ENCODE assay signal across 1 cellular context in the genomic region with DNA sequence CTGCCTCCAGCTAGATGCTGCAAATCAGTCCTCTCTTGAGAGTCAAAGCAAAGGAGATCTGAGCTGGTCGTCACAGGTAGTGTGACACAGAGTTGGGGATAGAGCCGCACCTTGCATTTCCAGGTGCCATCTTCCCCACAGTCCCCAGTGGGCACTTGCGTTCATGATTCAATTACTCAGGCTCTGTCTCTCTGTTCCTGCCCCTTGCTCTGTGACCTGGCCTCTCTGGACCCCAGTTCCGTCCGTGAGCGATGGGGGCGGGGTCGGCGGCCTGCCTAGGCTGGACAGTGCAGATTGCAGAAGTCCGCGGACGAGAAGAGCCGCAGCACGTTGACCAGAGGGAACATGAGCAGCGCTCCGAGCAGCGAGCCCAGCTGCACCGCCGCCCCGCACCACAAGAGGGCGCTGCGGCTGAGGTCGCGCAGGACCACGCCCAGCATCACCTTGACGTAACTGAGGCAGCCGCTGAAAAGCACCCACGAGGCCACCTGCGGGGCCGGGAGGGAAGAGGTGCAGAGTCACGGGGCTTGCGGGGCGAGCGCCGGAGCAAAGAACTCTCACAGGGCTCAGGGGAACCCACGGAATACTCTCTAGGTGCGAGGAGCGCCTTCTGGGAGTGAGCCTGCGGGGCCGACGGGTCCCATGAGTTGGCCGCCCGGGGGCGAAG.
TF ChIP-seq lines count a peak whose summit lies in the region.

No MANE protein-coding gene starts in this region.

TF ChIP-seq in K562, 482 proteins besides CTCF, POLR2A, EP300 and RAD21 (continued from another document and continues in another):
- TF ChIP-seq, protein P1, sequence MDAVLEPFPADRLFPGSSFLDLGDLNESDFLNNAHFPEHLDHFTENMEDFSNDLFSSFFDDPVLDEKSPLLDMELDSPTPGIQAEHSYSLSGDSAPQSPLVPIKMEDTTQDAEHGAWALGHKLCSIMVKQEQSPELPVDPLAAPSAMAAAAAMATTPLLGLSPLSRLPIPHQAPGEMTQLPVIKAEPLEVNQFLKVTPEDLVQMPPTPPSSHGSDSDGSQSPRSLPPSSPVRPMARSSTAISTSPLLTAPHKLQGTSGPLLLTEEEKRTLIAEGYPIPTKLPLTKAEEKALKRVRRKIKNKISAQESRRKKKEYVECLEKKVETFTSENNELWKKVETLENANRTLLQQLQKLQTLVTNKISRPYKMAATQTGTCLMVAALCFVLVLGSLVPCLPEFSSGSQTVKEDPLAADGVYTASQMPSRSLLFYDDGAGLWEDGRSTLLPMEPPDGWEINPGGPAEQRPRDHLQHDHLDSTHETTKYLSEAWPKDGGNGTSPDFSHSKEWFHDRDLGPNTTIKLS (IDR thresholded peaks at IDR 0.05; ENCODE audit: borderline replicate concordance, low read depth): no peak
- TF ChIP-seq SRSF3 (IDR thresholded peaks at IDR 0.05; ENCODE audit: insufficient read depth, low read length): no peak
- no peak for TF ChIP-seq GATAD2A (IDR thresholded peaks at IDR 0.05)
- TF ChIP-seq, protein P2, sequence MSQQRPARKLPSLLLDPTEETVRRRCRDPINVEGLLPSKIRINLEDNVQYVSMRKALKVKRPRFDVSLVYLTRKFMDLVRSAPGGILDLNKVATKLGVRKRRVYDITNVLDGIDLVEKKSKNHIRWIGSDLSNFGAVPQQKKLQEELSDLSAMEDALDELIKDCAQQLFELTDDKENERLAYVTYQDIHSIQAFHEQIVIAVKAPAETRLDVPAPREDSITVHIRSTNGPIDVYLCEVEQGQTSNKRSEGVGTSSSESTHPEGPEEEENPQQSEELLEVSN (IDR thresholded peaks at IDR 0.05; ENCODE audit: borderline replicate concordance in 1 of 2, extremely low read depth in 1 of 2, insufficient read depth in 1 of 2, insufficient read length in 1 of 2, low read depth in 1 of 2, low read length in 1 of 2, poor library complexity in 1 of 2, severe bottlenecking in 1 of 2): peak; percentile 59 to 72
- no peak for TF ChIP-seq KLF10 (CRISPR knock-in tag; IDR thresholded peaks at IDR 0.05)
- no peak for TF ChIP-seq NFE2L1 (tag; IDR thresholded peaks at IDR 0.05; ENCODE audit: borderline replicate concordance, low read depth)
- TF ChIP-seq PCBP2 (IDR thresholded peaks at IDR 0.05; ENCODE audit: low read depth, low read length, poor library complexity, severe bottlenecking): no peak
- no peak for TF ChIP-seq ZZZ3 (IDR thresholded peaks at IDR 0.05)
- TF ChIP-seq SMARCB1 (IDR thresholded peaks at IDR 0.05; ENCODE audit: insufficient read length, low read depth): no peak
- TF ChIP-seq KDM5B (IDR thresholded peaks at IDR 0.05; ENCODE audit: insufficient replicate concordance, low read depth, low read length): no peak
- no peak for TF ChIP-seq POU5F1 (IDR thresholded peaks at IDR 0.05; ENCODE audit: borderline replicate concordance, low read depth, low read length, partially characterized antibody)
- no peak for TF ChIP-seq FOXJ2 (tag; IDR thresholded peaks at IDR 0.05)
- peak; percentile 43; the same call in 1 of the 2 replicates for TF ChIP-seq BHLHE40 (IDR thresholded peaks at IDR 0.05; ENCODE audit: low read length)
- no peak for TF ChIP-seq KHSRP (IDR thresholded peaks at IDR 0.05)
- TF ChIP-seq CTBP1 (IDR thresholded peaks at IDR 0.05; ENCODE audit: borderline replicate concordance): peak; percentile 95
- TF ChIP-seq, protein P3, sequence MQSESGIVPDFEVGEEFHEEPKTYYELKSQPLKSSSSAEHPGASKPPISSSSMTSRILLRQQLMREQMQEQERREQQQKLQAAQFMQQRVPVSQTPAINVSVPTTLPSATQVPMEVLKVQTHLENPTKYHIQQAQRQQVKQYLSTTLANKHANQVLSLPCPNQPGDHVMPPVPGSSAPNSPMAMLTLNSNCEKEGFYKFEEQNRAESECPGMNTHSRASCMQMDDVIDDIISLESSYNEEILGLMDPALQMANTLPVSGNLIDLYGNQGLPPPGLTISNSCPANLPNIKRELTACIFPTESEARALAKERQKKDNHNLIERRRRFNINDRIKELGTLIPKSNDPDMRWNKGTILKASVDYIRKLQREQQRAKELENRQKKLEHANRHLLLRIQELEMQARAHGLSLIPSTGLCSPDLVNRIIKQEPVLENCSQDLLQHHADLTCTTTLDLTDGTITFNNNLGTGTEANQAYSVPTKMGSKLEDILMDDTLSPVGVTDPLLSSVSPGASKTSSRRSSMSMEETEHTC (IDR thresholded peaks at IDR 0.05): no peak
- TF ChIP-seq, protein P4, sequence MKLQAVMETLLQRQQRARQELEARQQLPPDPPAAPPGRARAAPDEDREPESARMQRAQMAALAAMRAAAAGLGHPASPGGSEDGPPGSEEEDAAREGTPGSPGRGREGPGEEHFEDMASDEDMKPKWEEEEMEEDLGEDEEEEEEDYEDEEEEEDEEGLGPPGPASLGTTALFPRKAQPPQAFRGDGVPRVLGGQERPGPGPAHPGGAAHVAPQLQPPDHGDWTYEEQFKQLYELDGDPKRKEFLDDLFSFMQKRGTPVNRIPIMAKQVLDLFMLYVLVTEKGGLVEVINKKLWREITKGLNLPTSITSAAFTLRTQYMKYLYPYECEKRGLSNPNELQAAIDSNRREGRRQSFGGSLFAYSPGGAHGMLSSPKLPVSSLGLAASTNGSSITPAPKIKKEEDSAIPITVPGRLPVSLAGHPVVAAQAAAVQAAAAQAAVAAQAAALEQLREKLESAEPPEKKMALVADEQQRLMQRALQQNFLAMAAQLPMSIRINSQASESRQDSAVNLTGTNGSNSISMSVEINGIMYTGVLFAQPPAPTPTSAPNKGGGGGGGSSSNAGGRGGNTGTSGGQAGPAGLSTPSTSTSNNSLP (IDR thresholded peaks at IDR 0.05; ENCODE audit: borderline replicate concordance, low read depth, low read length): no peak
- TF ChIP-seq TCFL5 (CRISPR knock-in tag; conservative IDR thresholded peaks at IDR 0.05): no peak
- TF ChIP-seq ZNF668 (CRISPR knock-in tag; IDR thresholded peaks at IDR 0.05): no peak
- TF ChIP-seq ZNF584 (CRISPR knock-in tag; IDR thresholded peaks at IDR 0.05; ENCODE audit: low read depth): 0 out of 2 replicates have a peak, but pooled peaks have one; percentile 35
- TF ChIP-seq TAL1 (IDR thresholded peaks at IDR 0.05): peak; percentile 20; the same call in 1 of the 2 replicates
- TF ChIP-seq COPS2 (conservative IDR thresholded peaks at IDR 0.05): no peak
- TF ChIP-seq ZNF764 (CRISPR knock-in tag; IDR thresholded peaks at IDR 0.05; ENCODE audit: low read depth): no peak
- TF ChIP-seq STAG1 (CRISPR knock-in tag; IDR thresholded peaks at IDR 0.05; ENCODE audit: borderline replicate concordance): peak; percentile 43; the same call in 1 of the 2 replicates
- TF ChIP-seq PTBP1 (IDR thresholded peaks at IDR 0.05; ENCODE audit: low read depth, low read length): no peak
- TF ChIP-seq, protein P5, sequence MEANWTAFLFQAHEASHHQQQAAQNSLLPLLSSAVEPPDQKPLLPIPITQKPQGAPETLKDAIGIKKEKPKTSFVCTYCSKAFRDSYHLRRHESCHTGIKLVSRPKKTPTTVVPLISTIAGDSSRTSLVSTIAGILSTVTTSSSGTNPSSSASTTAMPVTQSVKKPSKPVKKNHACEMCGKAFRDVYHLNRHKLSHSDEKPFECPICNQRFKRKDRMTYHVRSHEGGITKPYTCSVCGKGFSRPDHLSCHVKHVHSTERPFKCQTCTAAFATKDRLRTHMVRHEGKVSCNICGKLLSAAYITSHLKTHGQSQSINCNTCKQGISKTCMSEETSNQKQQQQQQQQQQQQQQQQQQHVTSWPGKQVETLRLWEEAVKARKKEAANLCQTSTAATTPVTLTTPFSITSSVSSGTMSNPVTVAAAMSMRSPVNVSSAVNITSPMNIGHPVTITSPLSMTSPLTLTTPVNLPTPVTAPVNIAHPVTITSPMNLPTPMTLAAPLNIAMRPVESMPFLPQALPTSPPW (CRISPR knock-in tag; IDR thresholded peaks at IDR 0.05): no peak
- TF ChIP-seq GTF2E2 (tag; IDR thresholded peaks at IDR 0.05): no peak
- TF ChIP-seq RBM17 (IDR thresholded peaks at IDR 0.05; ENCODE audit: borderline replicate concordance, low read depth, low read length): no peak
- TF ChIP-seq, protein P6, sequence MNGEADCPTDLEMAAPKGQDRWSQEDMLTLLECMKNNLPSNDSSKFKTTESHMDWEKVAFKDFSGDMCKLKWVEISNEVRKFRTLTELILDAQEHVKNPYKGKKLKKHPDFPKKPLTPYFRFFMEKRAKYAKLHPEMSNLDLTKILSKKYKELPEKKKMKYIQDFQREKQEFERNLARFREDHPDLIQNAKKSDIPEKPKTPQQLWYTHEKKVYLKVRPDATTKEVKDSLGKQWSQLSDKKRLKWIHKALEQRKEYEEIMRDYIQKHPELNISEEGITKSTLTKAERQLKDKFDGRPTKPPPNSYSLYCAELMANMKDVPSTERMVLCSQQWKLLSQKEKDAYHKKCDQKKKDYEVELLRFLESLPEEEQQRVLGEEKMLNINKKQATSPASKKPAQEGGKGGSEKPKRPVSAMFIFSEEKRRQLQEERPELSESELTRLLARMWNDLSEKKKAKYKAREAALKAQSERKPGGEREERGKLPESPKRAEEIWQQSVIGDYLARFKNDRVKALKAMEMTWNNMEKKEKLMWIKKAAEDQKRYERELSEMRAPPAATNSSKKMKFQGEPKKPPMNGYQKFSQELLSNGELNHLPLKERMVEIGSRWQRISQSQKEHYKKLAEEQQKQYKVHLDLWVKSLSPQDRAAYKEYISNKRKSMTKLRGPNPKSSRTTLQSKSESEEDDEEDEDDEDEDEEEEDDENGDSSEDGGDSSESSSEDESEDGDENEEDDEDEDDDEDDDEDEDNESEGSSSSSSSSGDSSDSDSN (IDR thresholded peaks at IDR 0.05; ENCODE audit: borderline replicate concordance in 1 of 2, low read depth in 2 of 2, low read length in 2 of 2): no peak
- TF ChIP-seq SMAD4 (CRISPR knock-in tag; conservative IDR thresholded peaks at IDR 0.05): peak; percentile 31; the same call in 1 of the 2 replicates
- TF ChIP-seq, protein P7, sequence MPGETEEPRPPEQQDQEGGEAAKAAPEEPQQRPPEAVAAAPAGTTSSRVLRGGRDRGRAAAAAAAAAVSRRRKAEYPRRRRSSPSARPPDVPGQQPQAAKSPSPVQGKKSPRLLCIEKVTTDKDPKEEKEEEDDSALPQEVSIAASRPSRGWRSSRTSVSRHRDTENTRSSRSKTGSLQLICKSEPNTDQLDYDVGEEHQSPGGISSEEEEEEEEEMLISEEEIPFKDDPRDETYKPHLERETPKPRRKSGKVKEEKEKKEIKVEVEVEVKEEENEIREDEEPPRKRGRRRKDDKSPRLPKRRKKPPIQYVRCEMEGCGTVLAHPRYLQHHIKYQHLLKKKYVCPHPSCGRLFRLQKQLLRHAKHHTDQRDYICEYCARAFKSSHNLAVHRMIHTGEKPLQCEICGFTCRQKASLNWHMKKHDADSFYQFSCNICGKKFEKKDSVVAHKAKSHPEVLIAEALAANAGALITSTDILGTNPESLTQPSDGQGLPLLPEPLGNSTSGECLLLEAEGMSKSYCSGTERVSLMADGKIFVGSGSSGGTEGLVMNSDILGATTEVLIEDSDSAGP (CRISPR knock-in tag; IDR thresholded peaks at IDR 0.05): 0 out of 2 replicates have a peak, but pooled peaks have one; percentile 29
- TF ChIP-seq, protein P8, sequence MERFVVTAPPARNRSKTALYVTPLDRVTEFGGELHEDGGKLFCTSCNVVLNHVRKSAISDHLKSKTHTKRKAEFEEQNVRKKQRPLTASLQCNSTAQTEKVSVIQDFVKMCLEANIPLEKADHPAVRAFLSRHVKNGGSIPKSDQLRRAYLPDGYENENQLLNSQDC (CRISPR knock-in tag; IDR thresholded peaks at IDR 0.05): no peak
- peak; percentile 50 to 75; a peak in 3 of 4 replicates for TF ChIP-seq MAZ (CRISPR knock-in tag; conservative IDR thresholded peaks at IDR 0.05 in 1 of 2, IDR thresholded peaks at IDR 0.05 in 1 of 2)
- TF ChIP-seq, protein P9, sequence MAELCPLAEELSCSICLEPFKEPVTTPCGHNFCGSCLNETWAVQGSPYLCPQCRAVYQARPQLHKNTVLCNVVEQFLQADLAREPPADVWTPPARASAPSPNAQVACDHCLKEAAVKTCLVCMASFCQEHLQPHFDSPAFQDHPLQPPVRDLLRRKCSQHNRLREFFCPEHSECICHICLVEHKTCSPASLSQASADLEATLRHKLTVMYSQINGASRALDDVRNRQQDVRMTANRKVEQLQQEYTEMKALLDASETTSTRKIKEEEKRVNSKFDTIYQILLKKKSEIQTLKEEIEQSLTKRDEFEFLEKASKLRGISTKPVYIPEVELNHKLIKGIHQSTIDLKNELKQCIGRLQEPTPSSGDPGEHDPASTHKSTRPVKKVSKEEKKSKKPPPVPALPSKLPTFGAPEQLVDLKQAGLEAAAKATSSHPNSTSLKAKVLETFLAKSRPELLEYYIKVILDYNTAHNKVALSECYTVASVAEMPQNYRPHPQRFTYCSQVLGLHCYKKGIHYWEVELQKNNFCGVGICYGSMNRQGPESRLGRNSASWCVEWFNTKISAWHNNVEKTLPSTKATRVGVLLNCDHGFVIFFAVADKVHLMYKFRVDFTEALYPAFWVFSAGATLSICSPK (IDR thresholded peaks at IDR 0.05; ENCODE audit: borderline replicate concordance): no peak
- no peak for TF ChIP-seq POLR2H (tag; IDR thresholded peaks at IDR 0.05; ENCODE audit: low read depth)
- TF ChIP-seq ZNF3 (CRISPR knock-in tag; IDR thresholded peaks at IDR 0.05): no peak
- TF ChIP-seq ZNF445 (CRISPR knock-in tag; IDR thresholded peaks at IDR 0.05; ENCODE audit: low read depth): no peak
- TF ChIP-seq, protein P10, sequence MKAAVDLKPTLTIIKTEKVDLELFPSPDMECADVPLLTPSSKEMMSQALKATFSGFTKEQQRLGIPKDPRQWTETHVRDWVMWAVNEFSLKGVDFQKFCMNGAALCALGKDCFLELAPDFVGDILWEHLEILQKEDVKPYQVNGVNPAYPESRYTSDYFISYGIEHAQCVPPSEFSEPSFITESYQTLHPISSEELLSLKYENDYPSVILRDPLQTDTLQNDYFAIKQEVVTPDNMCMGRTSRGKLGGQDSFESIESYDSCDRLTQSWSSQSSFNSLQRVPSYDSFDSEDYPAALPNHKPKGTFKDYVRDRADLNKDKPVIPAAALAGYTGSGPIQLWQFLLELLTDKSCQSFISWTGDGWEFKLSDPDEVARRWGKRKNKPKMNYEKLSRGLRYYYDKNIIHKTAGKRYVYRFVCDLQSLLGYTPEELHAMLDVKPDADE (conservative IDR thresholded peaks at IDR 0.05; ENCODE audit: control insufficient read depth, low read depth, low read length): 0 out of 2 replicates have a peak, but pooled peaks have one; percentile 38
- peak; percentile 56; the same call in 1 of the 2 replicates for TF ChIP-seq CREB1 (IDR thresholded peaks at IDR 0.05)
- TF ChIP-seq CREB1 (CRISPR knock-in tag; IDR thresholded peaks at IDR 0.05): peak; percentile 78
